In genomic region chr11:46075168-46075567, GRCh38 we compare ENCODE assay signal across 16 cellular contexts. TPM values are rescaled to one million over a fixed set of nuclear protein-coding genes. Genes with fewer than 3 reads are reported as not detected.
DNase-seq lines count a peak whose midpoint lies in the region; ATAC-seq, FAIRE-seq and TF ChIP-seq lines count a peak whose summit lies in the region.
"Had no signal": no experiment of that assay in that cellular context is flagged by ENCODE, and none has a peak within 500 bp of the region (broad histone marks: within the 10 kb centered on the region; RNA-seq: fewer than 3 reads in every experiment).

No MANE protein-coding gene starts in this region.

- H3K36me3 ChIP-seq in astrocyte (ENCODE audit: insufficient read depth, low read length) (peaks cover 3% of the 10 kb centered on the region), upper lobe of right lung (peaks cover 10% of the 10 kb centered on the region)

- H3K9me3 ChIP-seq in astrocyte (ENCODE audit: insufficient read depth, low read depth, low read length) (no peaks in the 10 kb centered on the region), upper lobe of right lung (no peaks in the 10 kb centered on the region)

- no peaks in the 10 kb centered on the region for H3K9me3 Mint-ChIP-seq in activated naive CD4-positive, alpha-beta T cell treated with anti-CD3 and anti-CD28 coated beads for 36 hours
- H3K9me3 Mint-ChIP-seq in astrocyte (ENCODE audit: unreplicated experiment), result peaks cover 2% of the 10 kb centered on the region
- H3K9me3 Mint-ChIP-seq: activated CD4-positive, alpha-beta T cell treated with anti-CD3 and anti-CD28 coated beads, Interleukin-2, amount 10 ng/mL, durations not matched to agents 7 days and 5 days; nephron had no signal

- no peaks in the 10 kb centered on the region for H3K27me3 ChIP-seq in astrocyte (ENCODE audit: insufficient read depth, low read length)
- H3K27me3 ChIP-seq in upper lobe of right lung, result no peaks in the 10 kb centered on the region

- H3K36me3 Mint-ChIP-seq in activated naive CD4-positive, alpha-beta T cell treated with anti-CD3 and anti-CD28 coated beads for 36 hours (ENCODE audit: low read depth), result peaks cover 12% of the 10 kb centered on the region
- peaks cover 11% of the 10 kb centered on the region for H3K36me3 Mint-ChIP-seq in astrocyte (ENCODE audit: low read depth, unreplicated experiment)

- CTCF ChIA-PET in activated naive CD4-positive, alpha-beta T cell treated with anti-CD3 and anti-CD28 coated beads for 36 hours (lab: Charles Lee), result interaction anchor here (0.5 to 1.7 kb wide), 3 partner anchors 9 to 139 kb away, joined by 3 to 5 read pairs (median 5); no protein-coding TSS in a partner anchor

- FAIRE-seq in astrocyte (lab: Jason Lieb, UNC), result no peak
- FAIRE-seq: G401.6 had no signal

- peak overlapping the region; percentile 56 for H3K4me2 ChIP-seq in astrocyte (ENCODE audit: low read length)

- H3K27ac Mint-ChIP-seq in activated naive CD4-positive, alpha-beta T cell treated with anti-CD3 and anti-CD28 coated beads for 36 hours, result peak overlapping the region; percentile 2
- no peak overlapping the region for H3K27ac Mint-ChIP-seq in astrocyte (ENCODE audit: unreplicated experiment)
- H3K27ac Mint-ChIP-seq: activated CD4-positive, alpha-beta T cell treated with anti-CD3 and anti-CD28 coated beads, Interleukin-2, amount 10 ng/mL, durations not matched to agents 7 days and 5 days; activated naive CD8-positive, alpha-beta T cell had no signal

- no peaks in the 10 kb centered on the region for H3K79me2 ChIP-seq in astrocyte (ENCODE audit: insufficient read depth, low read length)

- H3K4me1 ChIP-seq in astrocyte (ENCODE audit: insufficient read depth, low read length), result peaks cover 4% of the 10 kb centered on the region
- no peaks in the 10 kb centered on the region for H3K4me1 ChIP-seq in upper lobe of right lung

- H3K9ac ChIP-seq in astrocyte (ENCODE audit: low read length), result peak overlapping the region; percentile 24

- no peak overlapping the region for H3K4me3 Mint-ChIP-seq in activated naive CD4-positive, alpha-beta T cell treated with anti-CD3 and anti-CD28 coated beads for 36 hours
- no peak overlapping the region for H3K4me3 Mint-ChIP-seq in astrocyte (ENCODE audit: unreplicated experiment)
- H3K4me3 Mint-ChIP-seq: activated CD4-positive, alpha-beta T cell treated with anti-CD3 and anti-CD28 coated beads, Interleukin-2, amount 10 ng/mL, durations not matched to agents 7 days and 5 days; activated naive CD8-positive, alpha-beta T cell; nephron had no signal

- H3K4me3 ChIP-seq in astrocyte (ENCODE audit: insufficient read depth, low read depth, low read length) (no peak overlapping the region), upper lobe of right lung (no peak overlapping the region)
- H3K4me3 ChIP-seq: SK-N-MC had no signal

- H3K27ac ChIP-seq in astrocyte (ENCODE audit: low read depth, low read length) (no peak overlapping the region), upper lobe of right lung (no peak overlapping the region)
- H3K27ac ChIP-seq: SK-N-MC had no signal

- peaks cover 6% of the 10 kb centered on the region for H3K4me1 Mint-ChIP-seq in activated naive CD4-positive, alpha-beta T cell treated with anti-CD3 and anti-CD28 coated beads for 36 hours (ENCODE audit: low read depth)
- peaks cover 10% of the 10 kb centered on the region for H3K4me1 Mint-ChIP-seq in astrocyte (ENCODE audit: low read depth, unreplicated experiment)
- H3K4me1 Mint-ChIP-seq: nephron had no signal

- H3K27me3 Mint-ChIP-seq in activated naive CD4-positive, alpha-beta T cell treated with anti-CD3 and anti-CD28 coated beads for 36 hours (ENCODE audit: low read depth), result no peaks in the 10 kb centered on the region
- H3K27me3 Mint-ChIP-seq in astrocyte (ENCODE audit: low read depth, unreplicated experiment), result no peaks in the 10 kb centered on the region
- H3K27me3 Mint-ChIP-seq: activated CD4-positive, alpha-beta T cell treated with anti-CD3 and anti-CD28 coated beads, Interleukin-2, amount 10 ng/mL, durations not matched to agents 7 days and 5 days; activated naive CD8-positive, alpha-beta T cell had no signal

- H4K20me1 ChIP-seq in astrocyte (ENCODE audit: insufficient read depth, low read length), result peaks cover 14% of the 10 kb centered on the region

- intact Hi-C loops in activated naive CD4-positive, alpha-beta T cell treated with anti-CD3 and anti-CD28 coated beads for 36 hours (cut with micrococcal nuclease), result loop anchor here (5.0 to 10.0 kb wide), 2 partner anchors 33 to 60 kb away; no protein-coding TSS in a partner anchor
- intact Hi-C loops in upper lobe of right lung (cut with DNase I), result no loop called here

- no peak for DNase-seq in activated naive CD4-positive, alpha-beta T cell treated with anti-CD3 and anti-CD28 coated beads for 36 hours
- DNase-seq in activated naive CD4-positive, alpha-beta T cell treated with Interleukin-2 at 50 U/mL for 16 hours, result no peak
- DNase-seq in astrocyte (ENCODE audit: low read depth), result peak; percentile 68
- peak; percentile 25 for DNase-seq in glomerular visceral epithelial cell (ENCODE audit: extremely low spot score)
- no peak for DNase-seq in upper lobe of right lung
- DNase-seq in NCI-H345 treated with DMSO at 0.1 percent for 48 hours (lab: John Stamatoyannopoulos, UW; ENCODE audit: unreplicated experiment), result no peak
- no peak for DNase-seq in HT-29 (ENCODE audit: low spot score)
- DNase-seq: activated CD4-positive, alpha-beta T cell treated with anti-CD3 and anti-CD28 coated beads, Interleukin-2, amount 10 ng/mL, durations not matched to agents 7 days and 5 days; AML-193; NCI-H510A treated with DMSO at 0.1 percent for 48 hours; stimulated activated CD4-positive, alpha-beta T cell treated with anti-CD3 and anti-CD28 coated beads, Interleukin-1b, Interleukin-23, amount 100 ng/mL, for 48 hours had no signal

- ATAC-seq in upper lobe of right lung (peak; percentile 17), HG02763 (IDR thresholded peaks at IDR 0.05; ENCODE audit: unreplicated experiment) (no peak)

- TF ChIP-seq CTCF in astrocyte (IDR thresholded peaks at IDR 0.05; ENCODE audit: insufficient read depth, low read depth, low read length), result no peak
- TF ChIP-seq CTCF in upper lobe of right lung (IDR thresholded peaks at IDR 0.05), result no peak

- H2AFZ ChIP-seq in astrocyte (ENCODE audit: low read depth, low read length), result no peak overlapping the region

RNA-seq across cellular contexts. Expression of gene PHF21A, which starts 46.1 kb away (rescaled TPM):
- total RNA-seq in activated naive CD4-positive, alpha-beta T cell treated with anti-CD3 and anti-CD28 coated beads for 36 hours, result 10 to 100 TPM; 40.4 to 42.6 TPM
- total RNA-seq in astrocyte, result 64.2 and 69.3 TPM in 2 replicates
- 45.4 TPM for total RNA-seq in upper lobe of right lung
- total RNA-seq in HT-29 (2014; rRNA removed; shearing (Covaris generic)), result 2.5 and 5.9 TPM in 2 replicates

Comparison
In these comparisons a context has a peak if more than half of its experiments do, and no peak if none do; other contexts are left out.
1. DNase-seq: peak in astrocyte (single experiment) and glomerular visceral epithelial cell (single experiment); none in activated naive CD4-positive, alpha-beta T cell treated with anti-CD3 and anti-CD28 coated beads for 36 hours (single experiment), activated naive CD4-positive, alpha-beta T cell treated with Interleukin-2 at 50 U/mL for 16 hours (single experiment), upper lobe of right lung (single experiment), NCI-H345 treated with DMSO at 0.1 percent for 48 hours (single experiment) and HT-29 (single experiment).